In the genomic region with DNA sequence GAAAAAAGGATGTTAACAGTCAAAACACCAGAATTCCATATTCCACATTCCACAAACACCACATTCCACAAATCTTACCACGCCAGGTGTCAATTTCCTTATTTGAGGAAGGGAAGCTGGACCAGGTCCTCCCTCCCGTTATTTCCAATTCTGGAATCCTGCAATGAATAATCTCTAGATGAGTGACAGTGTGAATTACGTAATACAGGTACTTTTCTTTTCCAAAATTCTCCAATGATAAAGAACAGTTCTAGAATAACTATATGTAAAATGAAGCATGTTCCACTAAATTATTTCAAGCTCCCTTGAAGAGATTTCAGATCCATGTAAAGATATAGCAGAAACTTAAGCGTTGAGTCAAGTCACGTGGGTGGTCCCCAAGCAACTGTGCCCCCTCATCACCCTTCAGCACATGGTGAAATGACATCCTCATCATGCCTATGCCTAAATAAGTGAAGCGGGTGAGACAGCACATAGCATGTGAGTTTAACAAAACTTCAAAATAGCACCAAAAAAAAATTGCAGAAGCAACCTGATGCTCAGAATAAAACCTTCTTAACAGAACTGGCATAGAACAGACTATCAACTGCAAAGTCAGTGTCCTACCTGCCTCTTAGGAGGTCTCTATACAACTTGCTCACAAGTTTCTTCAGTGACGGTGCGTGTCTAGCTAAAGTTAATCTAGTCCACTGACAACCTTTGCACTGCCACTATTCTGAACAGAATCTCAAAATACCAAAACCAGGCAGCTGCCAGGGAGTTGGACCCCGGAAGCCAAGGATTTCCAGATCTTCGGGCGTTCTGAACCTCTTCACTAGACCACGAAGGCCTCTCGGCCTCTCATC, we compare ENCODE assay signal across 8 cellular contexts.
DNase-seq lines count a peak whose midpoint lies in the region; ATAC-seq and TF ChIP-seq lines count a peak whose summit lies in the region.

No MANE protein-coding gene starts in this region.

- DNase-seq in CD1c-positive myeloid dendritic cell (ENCODE audit: extremely low spot score) (peak; percentile 31), LNCaP clone FGC (ENCODE audit: low read depth) (no peak), astrocyte of the cerebellum (ENCODE audit: low read depth) (no peak), inferior parietal cortex (ENCODE audit: extremely low spot score) (peak; percentile 11), OCI-M2 (lab: John Stamatoyannopoulos, UW; ENCODE audit: unreplicated experiment) (no peak), DMS153 treated with DMSO at 0.1 percent for 48 hours (lab: John Stamatoyannopoulos, UW; ENCODE audit: unreplicated experiment) (no peak)
- DNase-seq in stimulated activated naive B cell treated with anti-CD40 and anti-IgM and Interleukin-4, amounts not matched to agents 10 μg/mL and 1 μg/mL and 100 μg/mL, for 72 hours, result no peak

- H3K4me3 Mint-ChIP-seq in stimulated activated naive B cell treated with anti-CD40 and anti-IgM and Interleukin-4, amounts not matched to agents 10 μg/mL and 1 μg/mL and 100 μg/mL, for 72 hours, result peak overlapping the region; percentile 91 to 92

- no peak for TF ChIP-seq CTCF in LNCaP clone FGC (IDR thresholded peaks at IDR 0.05; ENCODE audit: control insufficient read depth, extremely low read depth, insufficient read depth)
- TF ChIP-seq CTCF in astrocyte of the cerebellum (IDR thresholded peaks at IDR 0.05; ENCODE audit: low read depth, low read length, missing control alignments), result no peak

- peaks cover 22 to 35% of the 10 kb centered on the region in 2 donors for H3K36me3 Mint-ChIP-seq in stimulated activated naive B cell treated with anti-CD40 and anti-IgM and Interleukin-4, amounts not matched to agents 10 μg/mL and 1 μg/mL and 100 μg/mL, for 72 hours

- no peaks in the 10 kb centered on the region for H3K9me3 Mint-ChIP-seq in stimulated activated naive B cell treated with anti-CD40 and anti-IgM and Interleukin-4, amounts not matched to agents 10 μg/mL and 1 μg/mL and 100 μg/mL, for 72 hours

- no peaks in the 10 kb centered on the region for H3K27me3 Mint-ChIP-seq in stimulated activated naive B cell treated with anti-CD40 and anti-IgM and Interleukin-4, amounts not matched to agents 10 μg/mL and 1 μg/mL and 100 μg/mL, for 72 hours

- H3K4me1 Mint-ChIP-seq in stimulated activated naive B cell treated with anti-CD40 and anti-IgM and Interleukin-4, amounts not matched to agents 10 μg/mL and 1 μg/mL and 100 μg/mL, for 72 hours, result peaks cover 18 to 33% of the 10 kb centered on the region in 2 donors

- in situ Hi-C loops in astrocyte of the cerebellum (cut with HindIII; ENCODE audit: low sequenced_read_pairs), result no loop called here

- peak overlapping the region; percentile 91 for H3K27ac Mint-ChIP-seq in stimulated activated naive B cell treated with anti-CD40 and anti-IgM and Interleukin-4, amounts not matched to agents 10 μg/mL and 1 μg/mL and 100 μg/mL, for 72 hours

- H3K4me3 ChIP-seq in LNCaP clone FGC (ENCODE audit: low read depth, low read length) (peak overlapping the region; percentile 98), astrocyte of the cerebellum (ENCODE audit: low read depth, low read length) (peak overlapping the region; percentile 79)

- ATAC-seq in GM19452 (IDR thresholded peaks at IDR 0.05; ENCODE audit: unreplicated experiment), result peak; percentile 6
- peak in 1 of 2 donors; percentile 16 for ATAC-seq in stimulated activated naive B cell treated with anti-CD40 and anti-IgM and Interleukin-4, amounts not matched to agents 10 μg/mL and 1 μg/mL and 100 μg/mL, for 72 hours (replicated peaks)

Comparison
In these comparisons a context has a peak if more than half of its experiments do, and no peak if none do; other contexts are left out.
1. DNase-seq: peak in CD1c-positive myeloid dendritic cell (single experiment) and inferior parietal cortex (single experiment); none in LNCaP clone FGC (single experiment), astrocyte of the cerebellum (single experiment), stimulated activated naive B cell treated with anti-CD40 and anti-IgM and Interleukin-4, amounts not matched to agents 10 μg/mL and 1 μg/mL and 100 μg/mL, for 72 hours (single experiment), OCI-M2 (single experiment) and DMS153 treated with DMSO at 0.1 percent for 48 hours (single experiment).